ENCODE assay signal across 1 cellular context in the genomic region with DNA sequence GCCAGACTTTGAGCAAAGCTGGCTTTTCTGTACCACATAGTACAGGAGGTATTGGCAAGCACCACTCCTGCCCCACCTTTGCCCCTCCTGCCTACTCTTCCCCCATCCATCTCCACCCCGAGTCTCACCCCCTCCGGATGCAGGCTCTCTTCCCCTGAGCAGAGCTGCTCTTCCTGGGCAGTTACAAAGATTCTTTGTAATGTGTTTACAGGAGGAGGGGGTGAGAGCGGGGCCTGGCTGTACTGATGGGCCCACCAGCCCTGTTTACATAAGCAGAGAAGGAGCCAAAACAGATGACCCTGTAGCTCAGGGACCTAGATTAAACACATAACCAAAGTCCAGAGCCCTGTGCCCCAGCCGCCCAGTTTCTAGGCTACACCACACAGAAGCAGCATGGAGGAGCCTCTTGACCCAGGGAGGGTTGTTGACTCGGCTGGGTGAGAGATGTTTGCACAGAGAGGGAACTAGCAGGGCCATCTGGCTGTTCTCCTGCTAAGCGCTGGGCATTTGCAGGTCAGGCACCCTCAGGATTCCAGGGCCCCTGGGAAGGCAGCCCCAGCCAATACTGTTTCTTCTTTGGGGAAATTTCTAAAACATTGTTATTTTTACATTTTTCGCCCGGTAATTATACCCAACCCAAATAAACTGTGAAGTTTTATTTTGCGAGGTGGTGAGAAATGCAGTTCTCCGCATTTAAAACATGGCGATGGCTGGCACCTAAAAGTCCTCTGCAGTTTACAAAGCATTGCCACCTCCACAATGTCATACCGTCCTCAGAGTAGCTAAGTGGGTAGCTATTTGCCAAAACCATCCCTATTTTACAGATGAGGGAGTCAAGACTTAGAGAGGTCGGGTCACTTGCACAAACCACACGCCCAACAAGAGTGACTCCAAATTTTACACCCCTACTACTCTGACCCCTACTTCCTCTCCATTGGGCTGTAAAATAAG.
TF ChIP-seq lines count a peak whose summit lies in the region.

No MANE protein-coding gene starts in this region.

TF ChIP-seq in HepG2, 621 proteins besides CTCF, POLR2A, EP300 and RAD21 (continued from another document and continues in another):
- TF ChIP-seq, protein P1, sequence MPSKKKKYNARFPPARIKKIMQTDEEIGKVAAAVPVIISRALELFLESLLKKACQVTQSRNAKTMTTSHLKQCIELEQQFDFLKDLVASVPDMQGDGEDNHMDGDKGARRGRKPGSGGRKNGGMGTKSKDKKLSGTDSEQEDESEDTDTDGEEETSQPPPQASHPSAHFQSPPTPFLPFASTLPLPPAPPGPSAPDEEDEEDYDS (CRISPR knock-in tag; IDR thresholded peaks at IDR 0.05) = peak; percentile 56; the same call in 1 of the 2 replicates
- no peak for TF ChIP-seq RFXANK (CRISPR knock-in tag; IDR thresholded peaks at IDR 0.05)
- peak; percentile 93 for TF ChIP-seq ZSCAN25 (CRISPR knock-in tag; IDR thresholded peaks at IDR 0.05)
- TF ChIP-seq WIZ (CRISPR knock-in tag; IDR thresholded peaks at IDR 0.05) = no peak
- TF ChIP-seq FIP1L1 (IDR thresholded peaks at IDR 0.05; ENCODE audit: borderline replicate concordance, insufficient read depth, low read depth, low read length) = peak; percentile 82; the same call in 1 of the 2 replicates
- TF ChIP-seq HDAC6 (IDR thresholded peaks at IDR 0.05; ENCODE audit: low read depth, low read length) = no peak
- TF ChIP-seq, protein P2, sequence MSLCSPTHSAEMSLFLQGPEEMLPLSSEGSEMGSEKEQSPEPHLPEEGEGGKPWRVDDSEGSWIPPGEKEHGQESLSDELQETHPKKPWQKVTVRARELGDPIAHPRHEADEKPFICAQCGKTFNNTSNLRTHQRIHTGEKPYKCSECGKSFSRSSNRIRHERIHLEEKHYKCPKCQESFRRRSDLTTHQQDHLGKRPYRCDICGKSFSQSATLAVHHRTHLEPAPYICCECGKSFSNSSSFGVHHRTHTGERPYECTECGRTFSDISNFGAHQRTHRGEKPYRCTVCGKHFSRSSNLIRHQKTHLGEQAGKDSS (CRISPR knock-in tag; IDR thresholded peaks at IDR 0.05; ENCODE audit: borderline replicate concordance, low read depth) = 0 out of 2 replicates have a peak, but pooled peaks have one; percentile 53
- TF ChIP-seq ZNF530 (CRISPR knock-in tag; IDR thresholded peaks at IDR 0.05; ENCODE audit: low read depth) = no peak
- TF ChIP-seq, protein P3, sequence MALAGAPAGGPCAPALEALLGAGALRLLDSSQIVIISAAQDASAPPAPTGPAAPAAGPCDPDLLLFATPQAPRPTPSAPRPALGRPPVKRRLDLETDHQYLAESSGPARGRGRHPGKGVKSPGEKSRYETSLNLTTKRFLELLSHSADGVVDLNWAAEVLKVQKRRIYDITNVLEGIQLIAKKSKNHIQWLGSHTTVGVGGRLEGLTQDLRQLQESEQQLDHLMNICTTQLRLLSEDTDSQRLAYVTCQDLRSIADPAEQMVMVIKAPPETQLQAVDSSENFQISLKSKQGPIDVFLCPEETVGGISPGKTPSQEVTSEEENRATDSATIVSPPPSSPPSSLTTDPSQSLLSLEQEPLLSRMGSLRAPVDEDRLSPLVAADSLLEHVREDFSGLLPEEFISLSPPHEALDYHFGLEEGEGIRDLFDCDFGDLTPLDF (CRISPR knock-in tag; IDR thresholded peaks at IDR 0.05) = no peak
- peak; percentile 90 for TF ChIP-seq MEIS1 (CRISPR knock-in tag; IDR thresholded peaks at IDR 0.05; ENCODE audit: borderline replicate concordance)
- TF ChIP-seq, protein P4, sequence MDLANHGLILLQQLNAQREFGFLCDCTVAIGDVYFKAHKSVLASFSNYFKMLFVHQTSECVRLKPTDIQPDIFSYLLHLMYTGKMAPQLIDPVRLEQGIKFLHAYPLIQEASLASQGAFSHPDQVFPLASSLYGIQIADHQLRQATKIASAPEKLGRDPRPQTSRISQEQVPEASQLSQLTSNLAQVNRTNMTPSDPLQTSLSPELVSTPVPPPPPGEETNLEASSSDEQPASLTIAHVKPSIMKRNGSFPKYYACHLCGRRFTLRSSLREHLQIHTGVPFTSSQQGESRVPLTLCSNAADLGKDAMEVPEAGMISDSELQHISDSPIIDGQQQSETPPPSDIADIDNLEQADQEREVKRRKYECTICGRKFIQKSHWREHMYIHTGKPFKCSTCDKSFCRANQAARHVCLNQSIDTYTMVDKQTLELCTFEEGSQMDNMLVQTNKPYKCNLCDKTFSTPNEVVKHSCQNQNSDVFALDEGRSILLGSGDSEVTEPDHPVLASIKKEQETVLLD (CRISPR knock-in tag; IDR thresholded peaks at IDR 0.05; ENCODE audit: low read depth) = no peak
- TF ChIP-seq TAF15 (IDR thresholded peaks at IDR 0.05; ENCODE audit: low read depth, low read length, poor library complexity, severe bottlenecking) = no peak
- no peak for TF ChIP-seq NFATC3 (CRISPR knock-in tag; IDR thresholded peaks at IDR 0.05)
- TF ChIP-seq, protein P5, sequence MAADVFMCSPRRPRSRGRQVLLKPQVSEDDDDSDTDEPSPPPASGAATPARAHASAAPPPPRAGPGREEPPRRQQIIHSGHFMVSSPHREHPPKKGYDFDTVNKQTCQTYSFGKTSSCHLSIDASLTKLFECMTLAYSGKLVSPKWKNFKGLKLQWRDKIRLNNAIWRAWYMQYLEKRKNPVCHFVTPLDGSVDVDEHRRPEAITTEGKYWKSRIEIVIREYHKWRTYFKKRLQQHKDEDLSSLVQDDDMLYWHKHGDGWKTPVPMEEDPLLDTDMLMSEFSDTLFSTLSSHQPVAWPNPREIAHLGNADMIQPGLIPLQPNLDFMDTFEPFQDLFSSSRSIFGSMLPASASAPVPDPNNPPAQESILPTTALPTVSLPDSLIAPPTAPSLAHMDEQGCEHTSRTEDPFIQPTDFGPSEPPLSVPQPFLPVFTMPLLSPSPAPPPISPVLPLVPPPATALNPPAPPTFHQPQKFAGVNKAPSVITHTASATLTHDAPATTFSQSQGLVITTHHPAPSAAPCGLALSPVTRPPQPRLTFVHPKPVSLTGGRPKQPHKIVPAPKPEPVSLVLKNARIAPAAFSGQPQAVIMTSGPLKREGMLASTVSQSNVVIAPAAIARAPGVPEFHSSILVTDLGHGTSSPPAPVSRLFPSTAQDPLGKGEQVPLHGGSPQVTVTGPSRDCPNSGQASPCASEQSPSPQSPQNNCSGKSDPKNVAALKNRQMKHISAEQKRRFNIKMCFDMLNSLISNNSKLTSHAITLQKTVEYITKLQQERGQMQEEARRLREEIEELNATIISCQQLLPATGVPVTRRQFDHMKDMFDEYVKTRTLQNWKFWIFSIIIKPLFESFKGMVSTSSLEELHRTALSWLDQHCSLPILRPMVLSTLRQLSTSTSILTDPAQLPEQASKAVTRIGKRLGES (CRISPR knock-in tag; IDR thresholded peaks at IDR 0.05; ENCODE audit: borderline replicate concordance) = 0 out of 2 replicates have a peak, but pooled peaks have one; percentile 41
- TF ChIP-seq CHD2 (IDR thresholded peaks at IDR 0.05; ENCODE audit: low read depth, low read length) = no peak
- TF ChIP-seq ZKSCAN1 (IDR thresholded peaks at IDR 0.05; ENCODE audit: low read length) = no peak
- no peak for TF ChIP-seq FLYWCH1 (CRISPR knock-in tag; IDR thresholded peaks at IDR 0.05)
- no peak for TF ChIP-seq ZNF33B (CRISPR knock-in tag; IDR thresholded peaks at IDR 0.05)
- no peak; the same call in 1 of the 2 replicates for TF ChIP-seq EEA1 (CRISPR knock-in tag; IDR thresholded peaks at IDR 0.05; ENCODE audit: borderline replicate concordance)
- no peak for TF ChIP-seq MAFF (IDR thresholded peaks at IDR 0.05; ENCODE audit: low read depth, low read length)
- TF ChIP-seq RBM39 (IDR thresholded peaks at IDR 0.05; ENCODE audit: low read depth, low read length, poor library complexity, severe bottlenecking) = no peak
- TF ChIP-seq ARNTL (CRISPR knock-in tag; IDR thresholded peaks at IDR 0.05) = peak; percentile 84
- no peak for TF ChIP-seq SSRP1 (CRISPR knock-in tag; IDR thresholded peaks at IDR 0.05)
- TF ChIP-seq KAT8 (CRISPR knock-in tag; IDR thresholded peaks at IDR 0.05) = peak; percentile 78; the same call in 1 of the 2 replicates
- TF ChIP-seq RARA (CRISPR knock-in tag; IDR thresholded peaks at IDR 0.05) = peak; percentile 98
- peak; percentile 85 for TF ChIP-seq ARNT2 (CRISPR knock-in tag; IDR thresholded peaks at IDR 0.05; ENCODE audit: low read depth)
- no peak for TF ChIP-seq HNRNPK (IDR thresholded peaks at IDR 0.05; ENCODE audit: low read depth, low read length, poor library complexity, severe bottlenecking)
- TF ChIP-seq BORCS8-MEF2B (CRISPR knock-in tag; IDR thresholded peaks at IDR 0.05) = peak; percentile 82
- TF ChIP-seq RFXAP (CRISPR knock-in tag; IDR thresholded peaks at IDR 0.05; ENCODE audit: borderline replicate concordance) = 0 out of 2 replicates have a peak, but pooled peaks have one; percentile 66
- TF ChIP-seq ZNF460 (CRISPR knock-in tag; IDR thresholded peaks at IDR 0.05; ENCODE audit: borderline replicate concordance) = peak; percentile 77; the same call in 1 of the 2 replicates
- TF ChIP-seq ELF3 (CRISPR knock-in tag; IDR thresholded peaks at IDR 0.05) = peak; percentile 69
- TF ChIP-seq NR2F2 (IDR thresholded peaks at IDR 0.05; ENCODE audit: borderline replicate concordance, low read depth) = peak; percentile 96
- peak; percentile 69; the same call in 1 of the 2 replicates for TF ChIP-seq CBFB (CRISPR knock-in tag; IDR thresholded peaks at IDR 0.05)
- TF ChIP-seq ZNF431 (CRISPR knock-in tag; IDR thresholded peaks at IDR 0.05; ENCODE audit: borderline replicate concordance, low read depth) = peak; percentile 89; the same call in 1 of the 2 replicates
- TF ChIP-seq, protein P6, sequence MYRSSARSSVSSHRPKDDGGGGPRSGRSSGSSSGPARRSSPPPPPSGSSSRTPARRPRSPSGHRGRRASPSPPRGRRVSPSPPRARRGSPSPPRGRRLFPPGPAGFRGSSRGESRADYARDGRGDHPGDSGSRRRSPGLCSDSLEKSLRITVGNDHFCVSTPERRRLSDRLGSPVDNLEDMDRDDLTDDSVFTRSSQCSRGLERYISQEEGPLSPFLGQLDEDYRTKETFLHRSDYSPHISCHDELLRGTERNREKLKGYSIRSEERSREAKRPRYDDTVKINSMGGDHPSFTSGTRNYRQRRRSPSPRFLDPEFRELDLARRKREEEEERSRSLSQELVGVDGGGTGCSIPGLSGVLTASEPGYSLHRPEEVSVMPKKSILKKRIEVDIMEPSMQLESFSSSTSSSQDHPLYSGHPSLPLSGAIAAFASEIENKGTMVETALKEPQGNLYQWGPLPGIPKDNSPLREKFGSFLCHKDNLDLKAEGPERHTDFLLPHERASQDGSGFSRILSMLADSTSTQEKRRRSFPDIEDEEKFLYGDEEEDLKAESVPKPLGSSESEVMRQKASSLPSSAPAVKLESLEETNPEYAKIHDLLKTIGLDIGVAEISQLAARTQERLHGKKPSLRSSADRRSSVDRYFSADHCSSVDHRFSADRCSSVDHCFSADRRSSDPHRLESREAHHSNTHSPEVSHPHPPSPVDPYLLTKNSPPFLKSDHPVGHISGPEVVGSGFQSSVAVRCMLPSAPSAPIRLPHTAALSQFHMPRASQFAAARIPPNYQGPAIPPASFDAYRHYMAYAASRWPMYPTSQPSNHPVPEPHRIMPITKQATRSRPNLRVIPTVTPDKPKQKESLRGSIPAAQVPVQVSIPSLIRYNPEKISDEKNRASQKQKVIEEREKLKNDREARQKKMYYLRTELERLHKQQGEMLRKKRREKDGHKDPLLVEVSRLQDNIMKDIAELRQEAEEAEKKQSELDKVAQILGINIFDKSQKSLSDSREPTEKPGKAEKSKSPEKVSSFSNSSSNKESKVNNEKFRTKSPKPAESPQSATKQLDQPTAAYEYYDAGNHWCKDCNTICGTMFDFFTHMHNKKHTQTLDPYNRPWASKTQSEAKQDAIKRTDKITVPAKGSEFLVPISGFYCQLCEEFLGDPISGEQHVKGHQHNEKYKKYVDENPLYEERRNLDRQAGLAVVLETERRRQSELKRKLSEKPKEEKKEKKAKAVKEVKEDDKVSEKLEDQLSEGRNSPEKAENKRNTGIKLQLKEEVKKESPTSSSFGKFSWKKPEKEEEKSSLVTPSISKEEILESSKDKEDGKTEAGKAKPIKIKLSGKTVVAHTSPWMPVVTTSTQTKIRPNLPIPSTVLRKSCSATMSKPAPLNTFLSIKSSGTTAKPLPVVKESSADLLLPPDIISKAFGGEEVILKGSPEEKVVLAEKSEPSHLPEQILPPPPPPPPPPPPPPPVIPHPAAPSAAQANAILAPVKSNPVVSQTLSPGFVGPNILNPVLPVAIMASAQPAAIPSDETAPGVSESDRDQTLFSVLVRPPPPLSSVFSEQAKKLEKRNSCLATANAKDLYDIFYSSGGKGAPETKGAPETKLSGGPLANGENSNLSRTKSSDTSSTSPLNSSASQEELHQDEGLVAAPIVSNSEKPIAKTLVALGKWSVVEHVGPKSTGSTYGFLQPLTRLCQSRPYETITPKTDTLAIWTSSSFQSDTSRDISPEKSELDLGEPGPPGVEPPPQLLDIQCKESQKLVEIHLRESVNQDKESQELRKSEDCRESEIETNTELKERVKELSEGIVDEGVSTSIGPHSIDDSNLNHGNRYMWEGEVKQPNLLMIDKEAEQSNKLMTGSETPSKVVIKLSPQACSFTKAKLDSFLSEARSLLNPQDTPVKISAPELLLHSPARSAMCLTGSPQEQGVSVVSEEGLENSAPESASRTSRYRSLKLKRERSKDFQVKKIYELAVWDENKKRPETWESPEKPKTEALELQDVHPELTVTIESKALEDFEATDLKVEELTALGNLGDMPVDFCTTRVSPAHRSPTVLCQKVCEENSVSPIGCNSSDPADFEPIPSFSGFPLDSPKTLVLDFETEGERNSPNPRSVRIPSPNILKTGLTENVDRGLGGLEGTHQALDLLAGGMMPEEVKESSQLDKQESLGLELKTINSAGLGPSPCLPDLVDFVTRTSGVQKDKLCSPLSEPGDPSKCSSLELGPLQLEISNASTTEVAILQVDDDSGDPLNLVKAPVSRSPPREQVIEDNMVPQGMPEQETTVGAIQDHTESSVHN (CRISPR knock-in tag; IDR thresholded peaks at IDR 0.05) = peak; percentile 80
- TF ChIP-seq SMYD3 (CRISPR knock-in tag; IDR thresholded peaks at IDR 0.05) = no peak
- no peak for TF ChIP-seq NFE2 (CRISPR knock-in tag; IDR thresholded peaks at IDR 0.05)
- no peak for TF ChIP-seq GZF1 (CRISPR knock-in tag; IDR thresholded peaks at IDR 0.05)
- TF ChIP-seq KLF15 (CRISPR knock-in tag; IDR thresholded peaks at IDR 0.05; ENCODE audit: borderline replicate concordance) = no peak
- TF ChIP-seq HOXA7 (CRISPR knock-in tag; IDR thresholded peaks at IDR 0.05) = no peak
- TF ChIP-seq ZFP36L2 (CRISPR knock-in tag; IDR thresholded peaks at IDR 0.05) = no peak
- TF ChIP-seq ZMYM3 (CRISPR knock-in tag; IDR thresholded peaks at IDR 0.05) = peak; percentile 85
- TF ChIP-seq HDAC2 (CRISPR knock-in tag; IDR thresholded peaks at IDR 0.05) = peak; percentile 94
- TF ChIP-seq RAD51 (IDR thresholded peaks at IDR 0.05; ENCODE audit: borderline replicate concordance) = no peak
- TF ChIP-seq, protein P7, sequence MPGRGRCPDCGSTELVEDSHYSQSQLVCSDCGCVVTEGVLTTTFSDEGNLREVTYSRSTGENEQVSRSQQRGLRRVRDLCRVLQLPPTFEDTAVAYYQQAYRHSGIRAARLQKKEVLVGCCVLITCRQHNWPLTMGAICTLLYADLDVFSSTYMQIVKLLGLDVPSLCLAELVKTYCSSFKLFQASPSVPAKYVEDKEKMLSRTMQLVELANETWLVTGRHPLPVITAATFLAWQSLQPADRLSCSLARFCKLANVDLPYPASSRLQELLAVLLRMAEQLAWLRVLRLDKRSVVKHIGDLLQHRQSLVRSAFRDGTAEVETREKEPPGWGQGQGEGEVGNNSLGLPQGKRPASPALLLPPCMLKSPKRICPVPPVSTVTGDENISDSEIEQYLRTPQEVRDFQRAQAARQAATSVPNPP (CRISPR knock-in tag; IDR thresholded peaks at IDR 0.05) = no peak
- peak; percentile 97 for TF ChIP-seq RXRB (CRISPR knock-in tag; IDR thresholded peaks at IDR 0.05; ENCODE audit: borderline replicate concordance)
